In genomic region chrX:15789979-15790765, GRCh38 we compare ENCODE assay signal across 8 cellular contexts. TPM values are rescaled to one million over a fixed set of nuclear protein-coding genes. Genes with fewer than 3 reads are reported as not detected.
DNase-seq lines count a peak whose midpoint lies in the region; ATAC-seq and TF ChIP-seq lines count a peak whose summit lies in the region.

A gene with protein sequence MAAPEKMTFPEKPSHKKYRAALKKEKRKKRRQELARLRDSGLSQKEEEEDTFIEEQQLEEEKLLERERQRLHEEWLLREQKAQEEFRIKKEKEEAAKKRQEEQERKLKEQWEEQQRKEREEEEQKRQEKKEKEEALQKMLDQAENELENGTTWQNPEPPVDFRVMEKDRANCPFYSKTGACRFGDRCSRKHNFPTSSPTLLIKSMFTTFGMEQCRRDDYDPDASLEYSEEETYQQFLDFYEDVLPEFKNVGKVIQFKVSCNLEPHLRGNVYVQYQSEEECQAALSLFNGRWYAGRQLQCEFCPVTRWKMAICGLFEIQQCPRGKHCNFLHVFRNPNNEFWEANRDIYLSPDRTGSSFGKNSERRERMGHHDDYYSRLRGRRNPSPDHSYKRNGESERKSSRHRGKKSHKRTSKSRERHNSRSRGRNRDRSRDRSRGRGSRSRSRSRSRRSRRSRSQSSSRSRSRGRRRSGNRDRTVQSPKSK (plus strand): TSS chrX:15790484. CDS start chrX:15790496, 12 bp downstream.

- H3K27me3 ChIP-seq in BE2C (no peaks in the 10 kb centered on the region), colonic mucosa (no peaks in the 10 kb centered on the region), left lung (no peaks in the 10 kb centered on the region)

- H3K27ac ChIP-seq in colonic mucosa (peak within 1 kb of the TSS; percentile 84), left lung (peak within 1 kb of the TSS; percentile 78 to 86)

- POLR2A ChIA-PET in activated CD4-positive, alpha-beta T cell treated with anti-CD3 and anti-CD28 coated beads for 36 hours (lab: Charles Lee) = interaction anchor here (0.6 to 2.1 kb wide), 6 partner anchors 24 to 429 kb away, joined by 3 to 7 read pairs (median 4); partner anchors contain the start of gene CA5B

- H3K27me3 Mint-ChIP-seq in activated CD4-positive, alpha-beta T cell treated with anti-CD3 and anti-CD28 coated beads for 36 hours = no peaks in the 10 kb centered on the region

- H3K4me1 Mint-ChIP-seq in activated CD4-positive, alpha-beta T cell treated with anti-CD3 and anti-CD28 coated beads for 36 hours = peaks cover 18% of the 10 kb centered on the region

- TF ChIP-seq POLR2A in GM19193 (IDR thresholded peaks at IDR 0.05; ENCODE audit: extremely low read depth, insufficient read depth, insufficient read length) = peak; percentile 87

- H3K9me3 Mint-ChIP-seq in activated CD4-positive, alpha-beta T cell treated with anti-CD3 and anti-CD28 coated beads for 36 hours (ENCODE audit: low read depth) = no peaks in the 10 kb centered on the region

- no peaks in the 10 kb centered on the region for H3K4me1 ChIP-seq in BE2C
- H3K4me1 ChIP-seq in colonic mucosa = peaks cover 14% of the 10 kb centered on the region
- H3K4me1 ChIP-seq in left lung = peaks cover 0 to 4% of the 10 kb centered on the region in 2 donors

- H3K4me3 Mint-ChIP-seq in activated CD4-positive, alpha-beta T cell treated with anti-CD3 and anti-CD28 coated beads for 36 hours = no peak within 1 kb of the TSS

- ATAC-seq in HG03378 (IDR thresholded peaks at IDR 0.05; ENCODE audit: unreplicated experiment) (peak; percentile 89), left lung (peak; percentile 97)
- ATAC-seq in activated CD4-positive, alpha-beta T cell treated with anti-CD3 and anti-CD28 coated beads for 36 hours = peak; percentile 91

- H3K9ac ChIP-seq in colonic mucosa (ENCODE audit: low read depth in 2 of 2, low read length in 2 of 2) = peak within 1 kb of the TSS; percentile 66 to 72

- H3K27ac Mint-ChIP-seq in activated CD4-positive, alpha-beta T cell treated with anti-CD3 and anti-CD28 coated beads for 36 hours = no peak within 1 kb of the TSS

- H3K36me3 Mint-ChIP-seq in activated CD4-positive, alpha-beta T cell treated with anti-CD3 and anti-CD28 coated beads for 36 hours (ENCODE audit: low read depth) = peaks cover 7% of the 10 kb centered on the region

- CTCF ChIA-PET in activated CD4-positive, alpha-beta T cell treated with anti-CD3 and anti-CD28 coated beads for 36 hours (lab: Charles Lee) = interaction anchor here (0.7 to 0.8 kb wide), 2 partner anchors 185 to 327 kb away, joined by 3 to 4 read pairs; no protein-coding TSS in a partner anchor

- TF ChIP-seq CTCF in BE2C (IDR thresholded peaks at IDR 0.05; ENCODE audit: low read depth, low read length) = no peak
- no peak for TF ChIP-seq CTCF in colonic mucosa (IDR thresholded peaks at IDR 0.05)
- no peak for TF ChIP-seq CTCF in left lung (IDR thresholded peaks at IDR 0.05)

- H3K9me3 ChIP-seq in BE2C (no peaks in the 10 kb centered on the region), colonic mucosa (no peaks in the 10 kb centered on the region), left lung (no peaks in the 10 kb centered on the region)

- H3K4me3 ChIP-seq in BE2C (ENCODE audit: low read depth, low read length) = peak within 1 kb of the TSS; percentile 80
- H3K4me3 ChIP-seq in colonic mucosa = peak within 1 kb of the TSS; percentile 64
- peak within 1 kb of the TSS; percentile 66 to 88 for H3K4me3 ChIP-seq in left lung

- DNase-seq in BE2C (peak; percentile 81), NCI-H510A treated with DMSO at 0.1 percent for 48 hours (lab: John Stamatoyannopoulos, UW) (peak; percentile 84), colonic mucosa (peak; percentile 91), left lung (peak; percentile 91 to 94)
- peak; percentile 92 for DNase-seq in activated CD4-positive, alpha-beta T cell treated with anti-CD3 and anti-CD28 coated beads for 36 hours
- DNase-seq in stimulated activated CD4-positive, alpha-beta T cell treated with anti-CD3 and anti-CD28 coated beads, Interleukin-2, amount 100 ng/mL, for 4 hours (ENCODE audit: low read depth) = peak; percentile 80

- H3K36me3 ChIP-seq in BE2C (no peaks in the 10 kb centered on the region), colonic mucosa (no peaks in the 10 kb centered on the region), left lung (no peaks in the 10 kb centered on the region)

- intact Hi-C loops in activated CD4-positive, alpha-beta T cell treated with anti-CD3 and anti-CD28 coated beads for 36 hours (cut with DNase I, micrococcal nuclease) = loop anchor here (1.0 to 5.0 kb wide), 7 partner anchors 27 to 929 kb away; partner anchors contain the start of genes AP1S2 (in 2 of the 2), CA5B (in 2 of the 2), PIGA (in 1 of the 2) and SYAP1 (in 1 of the 2)
- intact Hi-C loops in colonic mucosa (cut with DNase I) = no loop called here
- intact Hi-C loops in left lung (cut with DNase I) = no loop called here

RNA-seq across cellular contexts. Expression of the gene that starts here (rescaled TPM):
- 23.4 TPM for polyA plus RNA-seq in BE2C (2012; ENCODE audit: insufficient read depth, insufficient read length, low read depth)
- 10 to 100 TPM; 12.4 TPM for total RNA-seq in activated CD4-positive, alpha-beta T cell treated with anti-CD3 and anti-CD28 coated beads for 36 hours
- total RNA-seq in colonic mucosa = 1 to 10 TPM; 7.9 to 8.4 TPM
- 10 to 100 TPM; 10.9 to 11.5 TPM for total RNA-seq in left lung

Comparison
In these comparisons a context has a peak if more than half of its experiments do, and no peak if none do; other contexts are left out.
1. Peak in every context shown above with its lines: DNase-seq, ATAC-seq, H3K4me3 ChIP-seq and H3K27ac ChIP-seq.
2. intact Hi-C loops: an anchor here in activated CD4-positive, alpha-beta T cell treated with anti-CD3 and anti-CD28 coated beads for 36 hours (1.0 to 5.0 kb wide); none called in colonic mucosa and left lung.